In genomic region chr6:136788069-136788902, GRCh38 we compare ENCODE assay signal across 1 cellular context.
TF ChIP-seq lines count a peak whose summit lies in the region.

No MANE protein-coding gene starts in this region.

TF ChIP-seq in GM12878, 131 proteins besides CTCF, POLR2A, EP300 and RAD21 (continued from another document):
- TF ChIP-seq MTA2 (IDR thresholded peaks at IDR 0.05; ENCODE audit: low read depth) (peak; percentile 75), TAF1 (IDR thresholded peaks at IDR 0.05; ENCODE audit: borderline replicate concordance, low read depth, low read length) (no peak)
